1 cellular context compared by ENCODE assay signal in genomic region chr13:42086582-42086981, GRCh38.
TF ChIP-seq lines count a peak whose summit lies in the region.

No MANE protein-coding gene starts in this region.

TF ChIP-seq in IMR-90, 13 proteins besides CTCF, POLR2A, EP300 and RAD21:
- no peak for TF ChIP-seq RFX5 (IDR thresholded peaks at IDR 0.05; ENCODE audit: low read depth, low read length)
